In the genomic region with DNA sequence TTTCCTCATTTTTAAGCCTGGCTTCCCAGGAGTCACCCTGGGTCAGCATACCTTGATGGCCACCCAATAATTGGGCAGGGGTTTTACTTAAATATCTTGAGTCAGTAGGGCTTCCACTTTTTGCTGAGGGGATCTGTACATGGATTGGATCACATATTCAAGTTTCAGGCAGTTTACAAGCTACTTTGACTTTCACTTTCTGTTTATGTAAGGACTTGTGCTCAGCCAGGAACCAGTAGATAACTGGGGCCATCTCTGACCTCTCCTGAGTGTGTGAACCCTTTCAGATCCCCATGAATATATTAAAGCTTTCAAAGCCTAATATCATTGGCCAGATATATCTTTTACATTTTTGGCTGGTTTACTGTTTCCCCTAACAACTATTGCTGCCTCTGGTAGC, we compare ENCODE assay signal across 10 cellular contexts. TPM values are rescaled to one million over a fixed set of nuclear protein-coding genes. Genes with fewer than 3 reads are reported as not detected.
A peak's percentile ranks its signal among the peaks of the same experiment; 100 is the strongest.
DNase-seq lines count a peak whose midpoint lies in the region; ATAC-seq and TF ChIP-seq lines count a peak whose summit lies in the region.
"Had no signal": no experiment of that assay in that cellular context is flagged by ENCODE, and none has a peak within 500 bp of the region (broad histone marks: within the 10 kb centered on the region; RNA-seq: fewer than 3 reads in every experiment).

No MANE protein-coding gene starts in this region.

- H2AFZ ChIP-seq in PC-9 = peak overlapping the region; percentile 76

- H3K27me3 ChIP-seq in PC-9 (ENCODE audit: insufficient read depth, low read depth) (no peaks in the 10 kb centered on the region), adrenal gland (no peaks in the 10 kb centered on the region)

- no peaks in the 10 kb centered on the region for H3K4me1 ChIP-seq in PC-9 (replicated peaks; ENCODE audit: insufficient read depth)
- no peaks in the 10 kb centered on the region for H3K4me1 ChIP-seq in adrenal gland (replicated peaks in 1 of 2)

- peak; percentile 39 for DNase-seq in ACHN
- no peak for DNase-seq in PC-9
- DNase-seq in stimulated activated CD4-positive, alpha-beta T cell treated with anti-CD3 and anti-CD28 coated beads, Interleukin-1b, Interleukin-23, amount 100 ng/mL, for 48 hours = no peak
- no peak for DNase-seq in NCI-H187 treated with DMSO at 0.1 percent for 48 hours (lab: John Stamatoyannopoulos, UW)
- DNase-seq in adrenal gland = no peak
- no peak for DNase-seq in superior temporal gyrus (ENCODE audit: extremely low spot score)
- DNase-seq: activated B cell treated with CpG ODN at 0.5 μM for 24 hours, C1 segment of cervical spinal cord had no signal

- peak overlapping the region; percentile 51 for H3K4me2 ChIP-seq in PC-9

- no peaks in the 10 kb centered on the region for H3K79me2 ChIP-seq in PC-9 (ENCODE audit: low read depth)

- no peaks in the 10 kb centered on the region for H3K36me3 ChIP-seq in PC-9 (ENCODE audit: low read depth)
- H3K36me3 ChIP-seq in adrenal gland (replicated peaks in 1 of 2) = peaks cover 0 to 3% of the 10 kb centered on the region in 2 donors

- CTCF ChIA-PET in PC-9 (lab: Charles Lee) = no interaction called here

- TF ChIP-seq POLR2A in adrenal gland (IDR thresholded peaks at IDR 0.05) = no peak

- peak overlapping the region; percentile 28; the same call in 1 of the 2 replicates for H3K4me3 ChIP-seq in PC-9
- no peak overlapping the region for H3K4me3 ChIP-seq in adrenal gland

- ATAC-seq in GM19324 (IDR thresholded peaks at IDR 0.05; ENCODE audit: low FRiP score, unreplicated experiment) (peak; percentile 87), HG03039 (IDR thresholded peaks at IDR 0.05; ENCODE audit: unreplicated experiment) (peak; percentile 94)

- POLR2A ChIA-PET in PC-9 (lab: Charles Lee; ENCODE audit: unreplicated experiment) = no interaction called here

- H3F3A ChIP-seq in PC-9 (ENCODE audit: insufficient read depth, low read depth) = no peaks in the 10 kb centered on the region

- H3K9me2 ChIP-seq in PC-9 (ENCODE audit: insufficient read depth) = no peaks in the 10 kb centered on the region

- H3K27ac ChIP-seq in PC-9 (no peak overlapping the region), adrenal gland (no peak overlapping the region)

- no peaks in the 10 kb centered on the region for H3K9me3 ChIP-seq in PC-9 (ENCODE audit: insufficient read depth, low read depth)
- no peaks in the 10 kb centered on the region for H3K9me3 ChIP-seq in adrenal gland (replicated peaks in 1 of 3)

- intact Hi-C loops in PC-9 (cut with micrococcal nuclease; ENCODE audit: unreplicated experiment) (no loop called here), adrenal gland (cut with DNase I) (no loop called here)

- H4K20me1 ChIP-seq in PC-9 (ENCODE audit: insufficient read depth) = no peaks in the 10 kb centered on the region

- in situ Hi-C loops in ACHN (cut with HindIII; ENCODE audit: low pct_ligation_motif_present, low pct_unique_long_range_greater_than_20kb, low sequenced_read_pairs) = no loop called here

- BruUV-seq in PC-9 (replicated peaks; lab: Mats Ljungman, UMichigan) = no TSS peak

- TF ChIP-seq CTCF in PC-9 (conservative IDR thresholded peaks at IDR 0.05) (no peak), adrenal gland (IDR thresholded peaks at IDR 0.05) (no peak)

RNA-seq across cellular contexts. Expression of a gene that starts 45.1 kb away (rescaled TPM):
- total RNA-seq in PC-9 (2021) (not detected in 2 replicates), adrenal gland (not detected)
- under 1 TPM in 2 of 3 donors, not detected in 1; 0.20 to 0.56 TPM for polyA plus RNA-seq in adrenal gland
- total RNA-seq: activated B cell treated with CpG ODN at 0.5 μM for 24 hours had no signal
